ENCODE assay signal across 9 cellular contexts in the genomic region with DNA sequence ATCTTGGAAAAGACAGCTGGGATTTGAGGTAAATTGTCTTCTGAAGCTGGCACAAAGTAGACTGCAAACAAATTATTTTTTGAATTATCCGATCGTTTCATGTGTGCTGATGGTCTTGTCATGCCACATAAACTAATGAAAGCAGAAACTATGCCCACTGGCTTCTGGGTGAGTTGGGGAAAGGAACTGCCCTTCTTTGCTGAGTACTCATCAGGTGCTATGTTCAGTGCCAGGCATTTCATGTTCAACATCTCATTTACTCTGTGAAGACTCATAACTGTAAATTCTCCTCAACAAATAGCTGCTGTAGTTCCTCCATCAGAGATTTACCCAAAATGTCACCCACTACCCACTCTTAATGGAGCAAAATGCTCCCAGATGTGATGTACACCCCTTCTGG. TPM values are rescaled to one million over a fixed set of nuclear protein-coding genes. Genes with fewer than 3 reads are reported as not detected.
DNase-seq lines count a peak whose midpoint lies in the region; ATAC-seq and TF ChIP-seq lines count a peak whose summit lies in the region.
"Had no signal": no experiment of that assay in that cellular context is flagged by ENCODE, and none has a peak within 500 bp of the region (broad histone marks: within the 10 kb centered on the region; RNA-seq: fewer than 3 reads in every experiment).

No MANE protein-coding gene starts in this region.

- H3K9me3 ChIP-seq in BLaER1 treated with 17β-estradiol and CSF1 and Interleukin-3, amounts not matched to agents 10 nM and 100 nM (replicated peaks in 1 of 11), result no peaks in the 10 kb centered on the region
- H3K9me3 ChIP-seq in MG63 (no peaks in the 10 kb centered on the region), colonic mucosa (no peaks in the 10 kb centered on the region)

- peaks cover 0 to 44% (median 26%) of the 10 kb centered on the region in 11 experiments; a peak in 15 of 22 replicates for H3K36me3 ChIP-seq in BLaER1 treated with 17β-estradiol and CSF1 and Interleukin-3, amounts not matched to agents 10 nM and 100 nM
- H3K36me3 ChIP-seq in MG63 (peaks cover 7% of the 10 kb centered on the region; the same call in 1 of the 2 replicates), colonic mucosa (no peaks in the 10 kb centered on the region)

- intact Hi-C loops in colonic mucosa (cut with DNase I), result no loop called here

- H3K27me3 ChIP-seq in BLaER1 treated with 17β-estradiol and CSF1 and Interleukin-3, amounts not matched to agents 10 nM and 100 nM, result no peaks in the 10 kb centered on the region
- H3K27me3 ChIP-seq in MG63 (no peaks in the 10 kb centered on the region), colonic mucosa (no peaks in the 10 kb centered on the region)

- peak overlapping the region; percentile 80 to 92 (median 86) for H3K9ac ChIP-seq in BLaER1 treated with 17β-estradiol and CSF1 and Interleukin-3, amounts not matched to agents 10 nM and 100 nM
- H3K9ac ChIP-seq in colonic mucosa (ENCODE audit: low read depth in 2 of 2, low read length in 2 of 2), result peak overlapping the region in 1 of 2 donors; percentile 82

- peak overlapping the region; percentile 94 for H3K4me3 Mint-ChIP-seq in natural killer cell treated with Interleukin-12 subunit alpha and Interleukin-12 subunit beta and Interleukin-15 and Interleukin-18, amount 100 ng/mL, for 72 hours

- peak overlapping the region; percentile 87 to 98 (median 92) for H3K4me2 ChIP-seq in BLaER1 treated with 17β-estradiol and CSF1 and Interleukin-3, amounts not matched to agents 10 nM and 100 nM

- DNase-seq in MG63 (no peak), colonic mucosa (no peak), cerebellar nuclear complex (lab: John Stamatoyannopoulos, UW) (no peak), DMS79 (lab: John Stamatoyannopoulos, UW) (no peak)
- DNase-seq in natural killer cell treated with Interleukin-12 subunit alpha and Interleukin-12 subunit beta and Interleukin-15 and Interleukin-18, amount 100 ng/mL, for 72 hours (ENCODE audit: low spot score), result no peak
- DNase-seq: substantia nigra had no signal

- peaks cover 0 to 50% (median 7%) of the 10 kb centered on the region in 11 experiments; a peak in 9 of 22 replicates for H4K20me1 ChIP-seq in BLaER1 treated with 17β-estradiol and CSF1 and Interleukin-3, amounts not matched to agents 10 nM and 100 nM

- no peak for TF ChIP-seq CTCF in colonic mucosa (IDR thresholded peaks at IDR 0.05)

- no peaks in the 10 kb centered on the region for H3K9me3 Mint-ChIP-seq in natural killer cell treated with Interleukin-12 subunit alpha and Interleukin-12 subunit beta and Interleukin-15 and Interleukin-18, amount 100 ng/mL, for 72 hours

- peak overlapping the region in 1 of 2 donors; percentile 84 for H3K27ac Mint-ChIP-seq in natural killer cell treated with Interleukin-12 subunit alpha and Interleukin-12 subunit beta and Interleukin-15 and Interleukin-18, amount 100 ng/mL, for 72 hours

- no peaks in the 10 kb centered on the region for H3K36me3 Mint-ChIP-seq in natural killer cell treated with Interleukin-12 subunit alpha and Interleukin-12 subunit beta and Interleukin-15 and Interleukin-18, amount 100 ng/mL, for 72 hours

- H3K4me3 ChIP-seq in BLaER1 treated with 17β-estradiol and CSF1 and Interleukin-3, amounts not matched to agents 10 nM and 100 nM, result peak overlapping the region; percentile 85 to 100 (median 97)
- H3K4me3 ChIP-seq in MG63, result peak overlapping the region; percentile 92
- H3K4me3 ChIP-seq in colonic mucosa, result peak overlapping the region; percentile 100

- no peak for ATAC-seq in natural killer cell treated with Interleukin-12 subunit alpha and Interleukin-12 subunit beta and Interleukin-15 and Interleukin-18, amount 100 ng/mL, for 72 hours
- ATAC-seq in GM21515 (IDR thresholded peaks at IDR 0.05; ENCODE audit: unreplicated experiment) (no peak), GM19023 (IDR thresholded peaks at IDR 0.05; ENCODE audit: unreplicated experiment) (no peak)

- no peaks in the 10 kb centered on the region for H3K27me3 Mint-ChIP-seq in natural killer cell treated with Interleukin-12 subunit alpha and Interleukin-12 subunit beta and Interleukin-15 and Interleukin-18, amount 100 ng/mL, for 72 hours

- peaks cover 31 to 73% (median 52%) of the 10 kb centered on the region in 10 experiments for H3K4me1 ChIP-seq in BLaER1 treated with 17β-estradiol and CSF1 and Interleukin-3, amounts not matched to agents 10 nM and 100 nM
- peaks cover 12% of the 10 kb centered on the region for H3K4me1 ChIP-seq in colonic mucosa

- peaks cover 19 to 21% of the 10 kb centered on the region in 2 donors for H3K4me1 Mint-ChIP-seq in natural killer cell treated with Interleukin-12 subunit alpha and Interleukin-12 subunit beta and Interleukin-15 and Interleukin-18, amount 100 ng/mL, for 72 hours (ENCODE audit: low read depth in 2 of 2)

- H3K27ac ChIP-seq in BLaER1 treated with 17β-estradiol and CSF1 and Interleukin-3, amounts not matched to agents 10 nM and 100 nM, result peak overlapping the region in 10 of 11 experiments; percentile 62 to 90 (median 84); a peak in 19 of 22 replicates
- no peak overlapping the region for H3K27ac ChIP-seq in colonic mucosa

RNA-seq across cellular contexts. Expression of gene TRIT1, which starts 1.2 kb away (rescaled TPM):
- total RNA-seq in MG63 (2014; rRNA removed; shearing (Covaris generic); ENCODE audit: low replicate concordance), result 28.4 and 41.5 TPM in 2 replicates
- 10 to 100 TPM; 15.2 to 18.1 TPM for total RNA-seq in colonic mucosa
- total RNA-seq in natural killer cell treated with Interleukin-12 subunit alpha and Interleukin-12 subunit beta and Interleukin-15 and Interleukin-18, amount 100 ng/mL, for 72 hours, result 10 to 100 TPM; 17.8 to 34.3 TPM

RNA-seq across cellular contexts. Expression of gene MYCL, which starts 19.6 kb away (rescaled TPM):
- 0.07 and 0.25 TPM in 2 replicates for total RNA-seq in MG63 (2014; rRNA removed; shearing (Covaris generic); ENCODE audit: low replicate concordance)
- 10 to 100 TPM; 16.4 to 17.0 TPM for total RNA-seq in colonic mucosa
- total RNA-seq in natural killer cell treated with Interleukin-12 subunit alpha and Interleukin-12 subunit beta and Interleukin-15 and Interleukin-18, amount 100 ng/mL, for 72 hours, result under 1 TPM; 0.33 to 0.36 TPM

Comparison
In these comparisons a context has a peak if more than half of its experiments do, and no peak if none do; other contexts are left out.
1. RNA of gene MYCL, which starts 19.6 kb away (total RNA-seq): 16.4 to 17.0 TPM in colonic mucosa; 0.33 to 0.36 TPM in natural killer cell treated with Interleukin-12 subunit alpha and Interleukin-12 subunit beta and Interleukin-15 and Interleukin-18, amount 100 ng/mL, for 72 hours and 0.07 to 0.25 TPM in MG63; every median in the first group is over 10 times any median in the second.
2. Peak in every context shown above with its lines, with median percentiles within 50 percentile points of each other: H3K4me3 ChIP-seq.